8 cellular contexts compared by ENCODE assay signal in genomic region chr1:116418091-116418830, GRCh38. TPM values are rescaled to one million over a fixed set of nuclear protein-coding genes. Genes with fewer than 3 reads are reported as not detected.
DNase-seq lines count a peak whose midpoint lies in the region; ATAC-seq, FAIRE-seq and TF ChIP-seq lines count a peak whose summit lies in the region.

No MANE protein-coding gene starts in this region.

- DNase-seq in AG09309 (ENCODE audit: low read depth): peak; percentile 24
- peak; percentile 44 to 83 for DNase-seq in NCI-H446 (lab: John Stamatoyannopoulos, UW)
- DNase-seq in activated CD4-positive, alpha-beta T cell treated with anti-CD3 and anti-CD28 coated beads for 48 hours: peak; percentile 91
- peak; percentile 29 for DNase-seq in dedifferentiated amniotic fluid mesenchymal stem cell (ENCODE audit: extremely low spot score)
- DNase-seq in HepG2 (ENCODE audit: low spot score): peak; percentile 61
- peak; percentile 79 to 85 for DNase-seq in stimulated activated CD4-positive, alpha-beta T cell treated with anti-CD3 and anti-CD28 coated beads, Interleukin-2, amount 100 ng/mL, for 48 hours

- H3K4me3 ChIP-seq in AG09309 (ENCODE audit: control insufficient read depth, low read depth, low read length) (peak overlapping the region; percentile 83), HepG2 (replicated peaks in 1 of 3; ENCODE audit: insufficient read depth in 1 of 3, low read depth in 2 of 3, low read length in 3 of 3) (peak overlapping the region; percentile 75 to 94 (median 91))

- in situ Hi-C loops in HepG2 (cut with HindIII; ENCODE audit: extremely low pct_ligation_motif_present, low pct_unique_long_range_greater_than_20kb): no loop called here

- CTCF ChIA-PET in HepG2 (lab: Yijun Ruan, JAX; ENCODE audit: low intra/inter-chr PET ratio, low total read pairs): no interaction called here

- peaks cover 73% of the 10 kb centered on the region for H3K4me1 ChIP-seq in HepG2 (ENCODE audit: insufficient read depth, low read length)

- WGBS in HepG2 (ENCODE audit: low lambda C conversion rate): 2% methylated on average over 8 of the region's 48 CpGs

- POLR2A ChIA-PET in HepG2 (lab: Yijun Ruan, JAX): interaction anchor here (0.6 to 6.8 kb wide), 19 partner anchors 11 to 309 kb away, joined by 3 to 129 read pairs (median 6); no protein-coding TSS in a partner anchor

- BruUV-seq in HepG2 (replicated peaks; lab: Mats Ljungman, UMichigan): TSS peak; percentile 77

- no peak for TF ChIP-seq CTCF in AG09309 (IDR thresholded peaks at IDR 0.05; ENCODE audit: control insufficient read depth, insufficient read depth, low read depth, low read length, missing control alignments)
- TF ChIP-seq CTCF in HepG2 (CRISPR knock-in tag; IDR thresholded peaks at IDR 0.05): peak; percentile 35; the same call in 1 of the 2 replicates

- TF ChIP-seq RAD21 in HepG2 (CRISPR knock-in tag; IDR thresholded peaks at IDR 0.05): peak; percentile 64

- ATAC-seq in GM18909 (IDR thresholded peaks at IDR 0.05; ENCODE audit: poor library complexity, unreplicated experiment): peak; percentile 90
- peak; percentile 84 for ATAC-seq in HG03139 (IDR thresholded peaks at IDR 0.05; ENCODE audit: unreplicated experiment)
- ATAC-seq in HepG2: peak; percentile 83

- H4K20me1 ChIP-seq in HepG2 (ENCODE audit: insufficient read depth, low read length): no peaks in the 10 kb centered on the region

- peak overlapping the region; percentile 98 for H3K9ac ChIP-seq in HepG2 (ENCODE audit: insufficient read depth, low read depth, low read length)

- no peak overlapping the region for H2AFZ ChIP-seq in HepG2 (ENCODE audit: low read length)

- intact Hi-C loops in HepG2 (cut with micrococcal nuclease; ENCODE audit: unreplicated experiment): loop anchor here (5.0 kb wide), 2 partner anchors 41 to 49 kb away; no protein-coding TSS in a partner anchor

- no peaks in the 10 kb centered on the region for H3K36me3 ChIP-seq in HepG2 (replicated peaks in 1 of 2; ENCODE audit: control insufficient read depth in 1 of 2, insufficient read depth in 2 of 2, low read length in 2 of 2)

- TF ChIP-seq EP300 in HepG2 (IDR thresholded peaks at IDR 0.05; ENCODE audit: low read depth in 2 of 2, low read length in 2 of 2) (no peak; a peak in 1 of 4 replicates), HepG2 (CRISPR knock-in tag; IDR thresholded peaks at IDR 0.05; ENCODE audit: borderline replicate concordance) (no peak)

- TF ChIP-seq POLR2A in HepG2 (IDR thresholded peaks at IDR 0.05; ENCODE audit: insufficient read depth in 1 of 2, low read depth in 2 of 2, low read length in 2 of 2): peak; percentile 87 to 90

- no peaks in the 10 kb centered on the region for H3K9me3 ChIP-seq in HepG2 (ENCODE audit: low read length)

- no peak for FAIRE-seq in HepG2 (lab: Jason Lieb, UNC)

- H3K27ac ChIP-seq in HepG2 (ENCODE audit: extremely low read length, insufficient read depth, low read length): peak overlapping the region; percentile 82

- H3K4me2 ChIP-seq in HepG2 (ENCODE audit: low read depth, low read length): peak overlapping the region; percentile 97

- H3K27me3 ChIP-seq in HepG2 (ENCODE audit: control insufficient read depth in 1 of 2, insufficient read depth in 2 of 2, low read length in 2 of 2): no peaks in the 10 kb centered on the region; a peak in 1 of 5 replicates

- H3K79me2 ChIP-seq in HepG2 (ENCODE audit: insufficient read depth, low read length): peaks cover 11% of the 10 kb centered on the region

TF ChIP-seq in HepG2, 621 proteins besides CTCF, POLR2A, EP300 and RAD21 (continues in another document):
- peak; percentile 61; the same call in 1 of the 2 replicates for TF ChIP-seq ZNF784 (CRISPR knock-in tag; IDR thresholded peaks at IDR 0.05; ENCODE audit: borderline replicate concordance)
- peak; percentile 76 for TF ChIP-seq ZNF564 (CRISPR knock-in tag; IDR thresholded peaks at IDR 0.05)
- peak; percentile 86; the same call in 1 of the 2 replicates for TF ChIP-seq ZMAT3 (CRISPR knock-in tag; conservative IDR thresholded peaks at IDR 0.05)
- peak; percentile 46; the same call in 1 of the 2 replicates for TF ChIP-seq ZNF703 (CRISPR knock-in tag; IDR thresholded peaks at IDR 0.05; ENCODE audit: borderline replicate concordance)
- TF ChIP-seq ZNF576 (CRISPR knock-in tag; IDR thresholded peaks at IDR 0.05): peak; percentile 83
- TF ChIP-seq LBX2 (CRISPR knock-in tag; IDR thresholded peaks at IDR 0.05; ENCODE audit: borderline replicate concordance): peak; percentile 70; the same call in 1 of the 2 replicates
- TF ChIP-seq ZNF850 (CRISPR knock-in tag; conservative IDR thresholded peaks at IDR 0.05): 0 out of 2 replicates have a peak, but pooled peaks have one; percentile 79
- peak; percentile 87 for TF ChIP-seq IRF2 (CRISPR knock-in tag; IDR thresholded peaks at IDR 0.05)
- TF ChIP-seq FOSL2 (CRISPR knock-in tag; IDR thresholded peaks at IDR 0.05): peak; percentile 59
- TF ChIP-seq FUBP1 (CRISPR knock-in tag; IDR thresholded peaks at IDR 0.05; ENCODE audit: borderline replicate concordance): peak; percentile 42; the same call in 1 of the 2 replicates
- TF ChIP-seq POGK (CRISPR knock-in tag; conservative IDR thresholded peaks at IDR 0.05): peak; percentile 90
- TF ChIP-seq EEA1 (CRISPR knock-in tag; IDR thresholded peaks at IDR 0.05; ENCODE audit: borderline replicate concordance): no peak; the same call in 1 of the 2 replicates
- peak; percentile 82 for TF ChIP-seq ZNF768 (CRISPR knock-in tag; IDR thresholded peaks at IDR 0.05)

RNA-seq across cellular contexts. Expression of gene ATP1A1, which starts 45.2 kb away (rescaled TPM):
- total RNA-seq in HepG2 (2016; rRNA removed; fragmentation: Illumina TruSeq; extraction: Trizol): 210 and 280 TPM in 2 replicates
- total RNA-seq in HepG2 (2016; cell fraction: cytosol; rRNA removed; fragmentation: Illumina TruSeq; extraction: Trizol; ENCODE audit: low read depth): 60.3 and 83.4 TPM in 2 replicates
- total RNA-seq in HepG2 (2016; cell fraction: insoluble cytoplasmic fraction; rRNA removed; fragmentation: Illumina TruSeq; extraction: Trizol): 183 and 291 TPM in 2 replicates
- 133 and 176 TPM in 2 replicates for total RNA-seq in HepG2 (2016; cell fraction: membrane; rRNA removed; fragmentation: Illumina TruSeq; extraction: Trizol)
- 383 and 432 TPM in 2 replicates for total RNA-seq in HepG2 (2016; cell fraction: nucleus; rRNA removed; fragmentation: Illumina TruSeq; extraction: Trizol)
- 627 and 705 TPM in 2 replicates for polyA plus RNA-seq in HepG2 (2011; rRNA removed)
- polyA plus RNA-seq in HepG2 (2011; cell fraction: cytosol; rRNA removed): 735 and 774 TPM in 2 replicates
- polyA plus RNA-seq in HepG2 (2011; cell fraction: nucleus; rRNA removed): 313 and 327 TPM in 2 replicates
- 467 and 657 TPM in 2 replicates for polyA plus RNA-seq in HepG2 (2012)
- polyA plus RNA-seq in HepG2 (2016; cell fraction: cytosol; fragmentation: Illumina TruSeq; extraction: Trizol; ENCODE audit: low read depth): 69.6 and 84.9 TPM in 2 replicates
- 219 and 228 TPM in 2 replicates for polyA plus RNA-seq in HepG2 (2016; cell fraction: insoluble cytoplasmic fraction; fragmentation: Illumina TruSeq; extraction: Trizol; ENCODE audit: low read depth)
- 106 and 149 TPM in 2 replicates for polyA plus RNA-seq in HepG2 (2016; cell fraction: membrane; fragmentation: Illumina TruSeq; extraction: Trizol; ENCODE audit: low read depth)
- 515 and 526 TPM in 2 replicates for polyA plus RNA-seq in HepG2 (2016; cell fraction: nucleus; fragmentation: Illumina TruSeq; extraction: Trizol; ENCODE audit: insufficient read depth, low read depth)
- 367 and 928 TPM in 2 replicates for polyA minus RNA-seq in HepG2 (2011; rRNA and poly(A)+ RNA removed; ENCODE audit: low replicate concordance)
- 438 and 487 TPM in 2 replicates for polyA minus RNA-seq in HepG2 (2011; cell fraction: cytosol; rRNA and poly(A)+ RNA removed)
- 356 and 442 TPM in 2 replicates for polyA minus RNA-seq in HepG2 (2011; cell fraction: nucleus; rRNA and poly(A)+ RNA removed)

Comparison
In these comparisons a context has a peak if more than half of its experiments do, and no peak if none do; other contexts are left out.
1. Peak in every context shown above with its lines: DNase-seq, ATAC-seq, H3K4me3 ChIP-seq and H3K27ac ChIP-seq.
2. DNase-seq: peak in every context shown above with its lines; median percentile 91 in activated CD4-positive, alpha-beta T cell treated with anti-CD3 and anti-CD28 coated beads for 48 hours; 82 in stimulated activated CD4-positive, alpha-beta T cell treated with anti-CD3 and anti-CD28 coated beads, Interleukin-2, amount 100 ng/mL, for 48 hours; 64 in NCI-H446; 61 in HepG2; 29 in dedifferentiated amniotic fluid mesenchymal stem cell; 24 in AG09309.